Comparison of ENCODE assay signal across 14 cellular contexts in the genomic region with DNA sequence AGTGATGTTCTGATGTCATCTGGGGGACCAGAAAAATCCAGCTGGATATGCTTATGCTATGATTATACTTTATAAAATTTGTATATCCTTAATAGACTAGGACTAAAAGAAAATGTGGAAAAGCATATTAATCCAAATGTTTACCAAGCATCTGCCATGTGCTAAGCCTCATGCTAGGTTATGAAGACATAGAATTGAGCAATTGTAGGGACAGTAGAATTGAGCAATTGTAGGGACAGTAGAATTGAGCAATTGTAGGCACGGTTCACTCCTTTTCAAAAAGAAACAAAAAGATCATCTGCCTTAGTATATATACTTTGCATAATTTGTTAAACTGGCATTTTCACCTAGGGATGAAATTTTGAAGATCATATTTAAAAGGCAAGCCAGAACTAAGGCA. TPM values are rescaled to one million over a fixed set of nuclear protein-coding genes. Genes with fewer than 3 reads are reported as not detected.
DNase-seq lines count a peak whose midpoint lies in the region; ATAC-seq and TF ChIP-seq lines count a peak whose summit lies in the region.
"Had no signal": no experiment of that assay in that cellular context is flagged by ENCODE, and none has a peak within 500 bp of the region (broad histone marks: within the 10 kb centered on the region; RNA-seq: fewer than 3 reads in every experiment).

No MANE protein-coding gene starts in this region.

- CTCF ChIA-PET in RWPE1 (lab: Yijun Ruan, JAX): no interaction called here

- peak; percentile 96 for ATAC-seq in sciatic nerve
- ATAC-seq: GM23338; naive thymus-derived CD8-positive, alpha-beta T cell; Panc1 had no signal

- intact Hi-C loops in sciatic nerve (cut with DNase I): no loop called here

- H3K27ac ChIP-seq in RWPE1: no peak overlapping the region
- H3K27ac ChIP-seq: WERI-Rb-1 had no signal

- H3K4me3 ChIP-seq in fibroblast of mammary gland (ENCODE audit: control insufficient read depth, low read depth, low read length): no peak overlapping the region
- H3K4me3 ChIP-seq: GM23338 had no signal

- DNase-seq in ELR (ENCODE audit: low read depth) (peak; percentile 39), OCI-M1 (lab: John Stamatoyannopoulos, UW) (peak; percentile 47), fibroblast of mammary gland (ENCODE audit: low read depth) (peak; percentile 91), sciatic nerve (ENCODE audit: low spot score) (no peak), RWPE1 (ENCODE audit: low spot score) (no peak), NCI-H345 (lab: John Stamatoyannopoulos, UW) (no peak)
- DNase-seq in activated CD4-positive, alpha-beta T cell treated with anti-CD3 and anti-CD28 coated beads for 4 hours: no peak
- DNase-seq in stimulated activated CD4-positive, alpha-beta T cell treated with anti-CD3 and anti-CD28 coated beads, Interleukin-2, amount 100 ng/mL, for 24 hours: no peak
- DNase-seq: KBM-7; naive thymus-derived CD8-positive, alpha-beta T cell; stimulated activated CD4-positive, alpha-beta T cell treated with anti-CD3 and anti-CD28 coated beads, Interleukin-15, amount 100 ng/mL, for 24 hours; WERI-Rb-1 had no signal

- no peak for TF ChIP-seq CTCF in fibroblast of mammary gland (conservative IDR thresholded peaks at IDR 0.05; ENCODE audit: control insufficient read depth, insufficient read depth, low read depth, low read length)
- no peak for TF ChIP-seq CTCF in RWPE1 (conservative IDR thresholded peaks at IDR 0.05; ENCODE audit: low read depth)

- POLR2A ChIA-PET in RWPE1 (lab: Yijun Ruan, JAX; ENCODE audit: low non-redundant PET): no interaction called here

RNA-seq across cellular contexts. Expression of a gene that starts 18.3 kb away (rescaled TPM):
- 18.1 TPM for total RNA-seq in sciatic nerve

Comparison
In these comparisons a context has a peak if more than half of its experiments do, and no peak if none do; other contexts are left out.
1. DNase-seq: peak in ELR (single experiment), OCI-M1 (single experiment) and fibroblast of mammary gland (single experiment); none in sciatic nerve (single experiment), RWPE1 (single experiment), activated CD4-positive, alpha-beta T cell treated with anti-CD3 and anti-CD28 coated beads for 4 hours (0 of 2), stimulated activated CD4-positive, alpha-beta T cell treated with anti-CD3 and anti-CD28 coated beads, Interleukin-2, amount 100 ng/mL, for 24 hours (0 of 2) and NCI-H345 (single experiment).